Comparison of ENCODE assay signal across 10 cellular contexts in genomic region chr2:24214880-24215279, GRCh38. TPM values are rescaled to one million over a fixed set of nuclear protein-coding genes. Genes with fewer than 3 reads are reported as not detected.
A peak's percentile ranks its signal among the peaks of the same experiment; 100 is the strongest.
DNase-seq lines count a peak whose midpoint lies in the region; ATAC-seq and TF ChIP-seq lines count a peak whose summit lies in the region.
"Had no signal": no experiment of that assay in that cellular context is flagged by ENCODE, and none has a peak within 500 bp of the region (broad histone marks: within the 10 kb centered on the region; RNA-seq: fewer than 3 reads in every experiment).

No MANE protein-coding gene starts in this region.

- no peaks in the 10 kb centered on the region for H3K4me1 Mint-ChIP-seq in activated CD8-positive, alpha-beta T cell treated with anti-CD3 and anti-CD28 coated beads for 36 hours (ENCODE audit: low read depth)
- H3K4me1 Mint-ChIP-seq in osteocyte (ENCODE audit: unreplicated experiment), result peaks cover 2% of the 10 kb centered on the region

- DNase-seq in activated CD8-positive, alpha-beta T cell treated with anti-CD3 and anti-CD28 coated beads for 36 hours, result no peak
- DNase-seq in SKM-1 (lab: John Stamatoyannopoulos, UW; ENCODE audit: unreplicated experiment) (no peak), cerebellar nuclear complex (lab: John Stamatoyannopoulos, UW) (no peak), osteocyte (ENCODE audit: extremely low spot score, unreplicated experiment) (no peak), NCI-H510A treated with DMSO at 0.1 percent for 48 hours (lab: John Stamatoyannopoulos, UW) (no peak)
- DNase-seq: brain microvascular endothelial cell had no signal

- H3K27ac Mint-ChIP-seq in activated CD8-positive, alpha-beta T cell treated with anti-CD3 and anti-CD28 coated beads for 36 hours, result no peak overlapping the region
- no peak overlapping the region for H3K27ac Mint-ChIP-seq in osteocyte (ENCODE audit: unreplicated experiment)

- POLR2A ChIA-PET in activated CD8-positive, alpha-beta T cell treated with anti-CD3 and anti-CD28 coated beads for 36 hours (lab: Charles Lee), result no interaction called here

- CTCF ChIA-PET in activated CD8-positive, alpha-beta T cell treated with anti-CD3 and anti-CD28 coated beads for 36 hours (lab: Charles Lee), result no interaction called here

- peaks cover 17% of the 10 kb centered on the region for H3K36me3 Mint-ChIP-seq in activated CD8-positive, alpha-beta T cell treated with anti-CD3 and anti-CD28 coated beads for 36 hours (ENCODE audit: low read depth)
- H3K36me3 Mint-ChIP-seq in osteocyte (ENCODE audit: unreplicated experiment), result peaks cover 28% of the 10 kb centered on the region

- no peak for TF ChIP-seq CTCF in activated CD8-positive, alpha-beta T cell treated with anti-CD3 and anti-CD28 coated beads for 36 hours (IDR thresholded peaks at IDR 0.05)
- TF ChIP-seq CTCF in osteocyte (IDR thresholded peaks at IDR 0.05), result no peak

- H3K4me3 Mint-ChIP-seq in activated CD8-positive, alpha-beta T cell treated with anti-CD3 and anti-CD28 coated beads for 36 hours, result no peak overlapping the region
- H3K4me3 Mint-ChIP-seq in osteocyte (ENCODE audit: unreplicated experiment), result no peak overlapping the region

- no peaks in the 10 kb centered on the region for H3K9me3 Mint-ChIP-seq in activated CD8-positive, alpha-beta T cell treated with anti-CD3 and anti-CD28 coated beads for 36 hours
- no peaks in the 10 kb centered on the region for H3K9me3 Mint-ChIP-seq in osteocyte (ENCODE audit: unreplicated experiment)

- ATAC-seq in GM18520 (IDR thresholded peaks at IDR 0.05; ENCODE audit: unreplicated experiment) (peak; percentile 96), GM21367 (IDR thresholded peaks at IDR 0.05; ENCODE audit: unreplicated experiment) (peak; percentile 94), HG03060 (IDR thresholded peaks at IDR 0.05; ENCODE audit: low read depth, unreplicated experiment) (peak; percentile 94)
- peak; percentile 55 for ATAC-seq in activated CD8-positive, alpha-beta T cell treated with anti-CD3 and anti-CD28 coated beads for 36 hours

- no peaks in the 10 kb centered on the region for H3K27me3 Mint-ChIP-seq in activated CD8-positive, alpha-beta T cell treated with anti-CD3 and anti-CD28 coated beads for 36 hours
- no peaks in the 10 kb centered on the region for H3K27me3 Mint-ChIP-seq in osteocyte (ENCODE audit: unreplicated experiment)

- intact Hi-C loops in activated CD8-positive, alpha-beta T cell treated with anti-CD3 and anti-CD28 coated beads for 36 hours (cut with micrococcal nuclease), result no loop called here

RNA-seq across cellular contexts. Expression of gene FAM228A, which starts 40.0 kb away (rescaled TPM):
- not detected for total RNA-seq in activated CD8-positive, alpha-beta T cell treated with anti-CD3 and anti-CD28 coated beads for 36 hours
- 0.32 TPM in 1 of 2 replicates, not detected in the other for total RNA-seq in osteocyte
- total RNA-seq: SK-MEL-5 had no signal
